21 cellular contexts compared by ENCODE assay signal in the genomic region with DNA sequence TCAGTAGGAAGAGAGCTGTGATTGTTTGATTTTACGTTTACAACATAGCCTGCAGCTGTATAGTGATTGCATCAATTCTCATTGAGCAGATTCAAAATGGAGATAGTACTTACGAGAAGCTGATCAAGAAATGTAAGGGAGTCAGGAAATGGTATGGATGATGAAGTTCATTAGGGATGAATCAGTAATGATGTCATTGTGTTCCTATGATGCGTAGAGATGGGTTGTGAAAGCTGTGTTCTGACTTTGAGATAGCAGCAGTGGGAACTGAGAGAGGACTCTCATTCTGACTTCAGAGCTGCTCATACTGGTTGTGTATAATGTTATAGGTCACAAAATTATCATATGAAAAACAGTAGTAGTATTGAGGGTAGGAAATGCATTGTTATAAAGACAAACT. TPM values are rescaled to one million over a fixed set of nuclear protein-coding genes. Genes with fewer than 3 reads are reported as not detected.
DNase-seq lines count a peak whose midpoint lies in the region; ATAC-seq and TF ChIP-seq lines count a peak whose summit lies in the region.
"Had no signal": no experiment of that assay in that cellular context is flagged by ENCODE, and none has a peak within 500 bp of the region (broad histone marks: within the 10 kb centered on the region; RNA-seq: fewer than 3 reads in every experiment).

No MANE protein-coding gene starts in this region.

- H3K4me1 Mint-ChIP-seq in activated T-cell treated with anti-CD3 and anti-CD28 coated beads, Interleukin-2, amount 50 U/mL, for 72 hours (ENCODE audit: low read depth): peaks cover 5% of the 10 kb centered on the region

- ATAC-seq in activated T-cell treated with anti-CD3 and anti-CD28 coated beads, Interleukin-2, amount 50 U/mL, for 72 hours (replicated peaks in 1 of 2): peak in 1 of 2 donors; percentile 90
- ATAC-seq: CD8-positive, alpha-beta T cell; K562; Right ventricle myocardium inferior had no signal

- no peak overlapping the region for H3K4me3 Mint-ChIP-seq in activated T-cell treated with anti-CD3 and anti-CD28 coated beads, Interleukin-2, amount 50 U/mL, for 72 hours
- H3K4me3 Mint-ChIP-seq: CD8-positive, alpha-beta T cell had no signal

- no peaks in the 10 kb centered on the region for H3K9me3 Mint-ChIP-seq in activated T-cell treated with anti-CD3 and anti-CD28 coated beads, Interleukin-2, amount 50 U/mL, for 72 hours
- H3K9me3 Mint-ChIP-seq: CD8-positive, alpha-beta T cell had no signal

- H3K36me3 Mint-ChIP-seq in activated T-cell treated with anti-CD3 and anti-CD28 coated beads, Interleukin-2, amount 50 U/mL, for 72 hours (ENCODE audit: insufficient read depth in 2 of 2): peaks cover 0 to 2% of the 10 kb centered on the region in 2 donors

- DNase-seq in activated T-cell treated with anti-CD3 and anti-CD28 coated beads, Interleukin-2, amount 50 U/mL, for 72 hours: no peak
- DNase-seq in activated T-cell treated with anti-CD3 and anti-CD28 coated beads for 4 hours (no peak), amniotic epithelial cell (ENCODE audit: low read depth) (peak; percentile 54), fibroblast of villous mesenchyme (ENCODE audit: low read depth) (peak; percentile 11), putamen (ENCODE audit: low spot score) (no peak), NCI-H82 treated with DMSO at 0.1 percent for 48 hours (lab: John Stamatoyannopoulos, UW; ENCODE audit: unreplicated experiment) (no peak), NCI-H2029 treated with DMSO at 0.1 percent for 48 hours (lab: John Stamatoyannopoulos, UW) (no peak)
- DNase-seq: 8988T; CD8-positive, alpha-beta T cell; GDM1; MM.1S; NCI-H1092; NCI-H1436; NCI-H187 treated with DMSO at 0.1 percent for 48 hours; NCI-H226; NCI-H524 treated with DMSO at 0.1 percent for 48 hours; OCI-M1 had no signal

- H3K27me3 Mint-ChIP-seq in activated T-cell treated with anti-CD3 and anti-CD28 coated beads, Interleukin-2, amount 50 U/mL, for 72 hours (ENCODE audit: low read depth): no peaks in the 10 kb centered on the region

- H3K4me3 ChIP-seq in fibroblast of villous mesenchyme (ENCODE audit: low read depth, low read length): no peak overlapping the region
- H3K4me3 ChIP-seq: BLaER1 treated with 17β-estradiol and CSF1 and Interleukin-3, amounts not matched to agents 10 nM and 100 nM; K562; SJSA1 had no signal

- TF ChIP-seq CTCF in fibroblast of villous mesenchyme (IDR thresholded peaks at IDR 0.05; ENCODE audit: insufficient read depth, low read depth, low read length): no peak

- peak overlapping the region; percentile 17 for H3K27ac Mint-ChIP-seq in activated T-cell treated with anti-CD3 and anti-CD28 coated beads, Interleukin-2, amount 50 U/mL, for 72 hours
- H3K27ac Mint-ChIP-seq: CD8-positive, alpha-beta T cell had no signal

RNA-seq across cellular contexts. Expression of a gene that starts 44.0 kb away (rescaled TPM):
- 10 to 100 TPM; 14.6 to 15.3 TPM for total RNA-seq in activated T-cell treated with anti-CD3 and anti-CD28 coated beads, Interleukin-2, amount 50 U/mL, for 72 hours
- 29.6 and 33.7 TPM in 2 replicates for total RNA-seq in fibroblast of villous mesenchyme

RNA-seq across cellular contexts. Expression of a gene that starts 44.3 kb away (rescaled TPM):
- 10 to 100 TPM; 14.5 to 15.5 TPM for total RNA-seq in activated T-cell treated with anti-CD3 and anti-CD28 coated beads, Interleukin-2, amount 50 U/mL, for 72 hours
- total RNA-seq in fibroblast of villous mesenchyme: 10.0 and 13.0 TPM in 2 replicates

Comparison
In these comparisons a context has a peak if more than half of its experiments do, and no peak if none do; other contexts are left out.
1. DNase-seq: peak in amniotic epithelial cell (single experiment) and fibroblast of villous mesenchyme (single experiment); none in activated T-cell treated with anti-CD3 and anti-CD28 coated beads, Interleukin-2, amount 50 U/mL, for 72 hours (0 of 2), activated T-cell treated with anti-CD3 and anti-CD28 coated beads for 4 hours (single experiment), putamen (single experiment), NCI-H82 treated with DMSO at 0.1 percent for 48 hours (single experiment) and NCI-H2029 treated with DMSO at 0.1 percent for 48 hours (single experiment).